ENCODE assay signal across 19 cellular contexts in the genomic region with DNA sequence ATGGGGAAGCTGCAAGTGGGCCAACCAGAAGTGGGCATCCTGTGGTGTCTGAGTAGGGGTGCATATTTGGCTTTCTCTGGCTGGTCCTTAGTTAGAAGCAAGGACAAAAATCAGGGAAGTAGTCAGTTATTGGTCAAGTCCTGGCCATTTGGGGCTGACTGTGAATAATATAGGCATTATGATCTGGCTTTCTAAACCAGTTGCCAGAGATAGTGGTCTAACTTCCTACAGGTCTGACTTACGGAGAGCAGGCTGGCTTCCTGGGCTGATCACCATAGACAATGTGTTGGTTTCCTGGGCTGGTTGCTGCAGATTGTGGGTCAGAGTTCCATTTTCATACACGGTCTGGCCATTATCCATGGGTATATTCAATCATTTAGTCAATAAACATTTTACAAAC. TPM values are rescaled to one million over a fixed set of nuclear protein-coding genes. Genes with fewer than 3 reads are reported as not detected.
DNase-seq lines count a peak whose midpoint lies in the region; ATAC-seq and TF ChIP-seq lines count a peak whose summit lies in the region.
"Had no signal": no experiment of that assay in that cellular context is flagged by ENCODE, and none has a peak within 500 bp of the region (broad histone marks: within the 10 kb centered on the region; RNA-seq: fewer than 3 reads in every experiment).

No MANE protein-coding gene starts in this region.

- TF ChIP-seq CTCF in MCF 10A (IDR thresholded peaks at IDR 0.05; ENCODE audit: unreplicated experiment) = no peak
- TF ChIP-seq CTCF in breast epithelium (IDR thresholded peaks at IDR 0.05) = no peak
- TF ChIP-seq CTCF in brain (conservative IDR thresholded peaks at IDR 0.05) = no peak
- no peak for TF ChIP-seq CTCF in nephron (IDR thresholded peaks at IDR 0.05; ENCODE audit: unreplicated experiment in 3 of 3)
- no peak for TF ChIP-seq CTCF in type B pancreatic cell (conservative IDR thresholded peaks at IDR 0.05)

- CTCF ChIA-PET in MCF 10A (lab: Yijun Ruan, JAX) = interaction anchor here (0.7 kb wide), 1 partner anchor 808 kb away, joined by 3 read pairs; no protein-coding TSS in a partner anchor

- POLR2A ChIA-PET in MCF 10A (lab: Yijun Ruan, JAX) = interaction anchor here (2.0 kb wide), 1 partner anchor 16 kb away, joined by 11 read pairs; the partner anchor contains the start of gene ENC1

- no peaks in the 10 kb centered on the region for H3K9me3 ChIP-seq in breast epithelium

- no peak for TF ChIP-seq POLR2A in breast epithelium (IDR thresholded peaks at IDR 0.05)

- H3K27ac Mint-ChIP-seq in MCF 10A (ENCODE audit: low read depth, unreplicated experiment) = peak overlapping the region; percentile 57
- H3K27ac Mint-ChIP-seq in brain = peak overlapping the region; percentile 70 to 94 (median 81)
- peak overlapping the region in 2 of 3 experiments; percentile 43 to 76 for H3K27ac Mint-ChIP-seq in nephron
- H3K27ac Mint-ChIP-seq in type B pancreatic cell = peak overlapping the region; percentile 82
- H3K27ac Mint-ChIP-seq: HFFc6 had no signal

- H3K36me3 Mint-ChIP-seq in MCF 10A (ENCODE audit: insufficient read depth, unreplicated experiment) (no peaks in the 10 kb centered on the region), brain (peaks cover 11% of the 10 kb centered on the region), nephron (ENCODE audit: low read depth) (peaks cover 21% of the 10 kb centered on the region), type B pancreatic cell (peaks cover 20% of the 10 kb centered on the region)

- H3K4me1 ChIP-seq in breast epithelium = no peaks in the 10 kb centered on the region

- BruUV-seq in MCF 10A (replicated peaks; lab: Mats Ljungman, UMichigan) = no TSS peak

- DNase-seq in MCF 10A (ENCODE audit: unreplicated experiment) (no peak), breast epithelium (ENCODE audit: low spot score in 2 of 2) (no peak), type B pancreatic cell (ENCODE audit: extremely low spot score, unreplicated experiment) (no peak), SHP77 treated with DMSO at 0.1 percent for 48 hours (lab: John Stamatoyannopoulos, UW) (no peak), epidermal melanocyte (ENCODE audit: insufficient read length, low spot score) (no peak)
- DNase-seq: AML-193, DMS79 treated with DMSO at 0.1 percent for 48 hours, HFFc6, IMR-90, NCI-H1092, NCI-H146, NCI-H2029 treated with DMSO at 0.1 percent for 48 hours, NCI-H510A treated with DMSO at 0.1 percent for 48 hours, RPMI8226 had no signal

- ATAC-seq in GM19023 (IDR thresholded peaks at IDR 0.05; ENCODE audit: unreplicated experiment) = no peak

- no peak overlapping the region for H3K4me3 ChIP-seq in breast epithelium

- no peak overlapping the region for H3K4me3 Mint-ChIP-seq in MCF 10A (ENCODE audit: unreplicated experiment)
- peak overlapping the region in 3 of 5 experiments; percentile 1 to 58 (median 16) for H3K4me3 Mint-ChIP-seq in brain
- H3K4me3 Mint-ChIP-seq in nephron = no peak overlapping the region
- no peak overlapping the region for H3K4me3 Mint-ChIP-seq in type B pancreatic cell
- H3K4me3 Mint-ChIP-seq: HFFc6 had no signal

- H3K9me3 Mint-ChIP-seq in MCF 10A (ENCODE audit: unreplicated experiment) (no peaks in the 10 kb centered on the region), brain (peaks cover 0 to 9% (median 2%) of the 10 kb centered on the region in 5 experiments), nephron (no peaks in the 10 kb centered on the region), type B pancreatic cell (peaks cover 10% of the 10 kb centered on the region)
- H3K9me3 Mint-ChIP-seq: HFFc6 had no signal

- intact Hi-C loops in MCF 10A (cut with micrococcal nuclease) = no loop called here
- intact Hi-C loops in breast epithelium (cut with DNase I; ENCODE audit: low total_unique reads) = no loop called here

- peaks cover 19% of the 10 kb centered on the region for H3K4me1 Mint-ChIP-seq in MCF 10A (ENCODE audit: insufficient read depth, unreplicated experiment)
- H3K4me1 Mint-ChIP-seq in brain = peaks cover 81% of the 10 kb centered on the region
- H3K4me1 Mint-ChIP-seq in nephron = peaks cover 69% of the 10 kb centered on the region
- H3K4me1 Mint-ChIP-seq in type B pancreatic cell (ENCODE audit: unreplicated experiment) = peaks cover 58% of the 10 kb centered on the region

- no peaks in the 10 kb centered on the region for H3K27me3 ChIP-seq in breast epithelium

- no peaks in the 10 kb centered on the region for H3K36me3 ChIP-seq in breast epithelium

- H3K27ac ChIP-seq in breast epithelium = no peak overlapping the region
- H3K27ac ChIP-seq: 22Rv1, C4-2B had no signal

- no peaks in the 10 kb centered on the region for H3K27me3 Mint-ChIP-seq in MCF 10A (ENCODE audit: insufficient read depth, unreplicated experiment)
- H3K27me3 Mint-ChIP-seq in brain = no peaks in the 10 kb centered on the region
- H3K27me3 Mint-ChIP-seq in nephron (ENCODE audit: low read depth) = peaks cover 14% of the 10 kb centered on the region
- no peaks in the 10 kb centered on the region for H3K27me3 Mint-ChIP-seq in type B pancreatic cell

RNA-seq across cellular contexts. Expression of gene ENC1, which starts 16.5 kb away (rescaled TPM):
- total RNA-seq in MCF 10A (2022) (10.7 and 12.9 TPM in 2 replicates), breast epithelium (10 to 100 TPM in 2 of 3 donors, 1 to 10 TPM in 1; 8.3 to 16.7 (median 13.8) TPM), type B pancreatic cell (ENCODE audit: low replicate concordance) (83.2 and 96.8 TPM in 2 replicates)
- polyA plus RNA-seq in brain (ENCODE audit: insufficient read depth, low read depth, low replicate concordance) = 156 TPM

Comparison
In these comparisons a context has a peak if more than half of its experiments do, and no peak if none do; other contexts are left out.
1. H3K4me3 Mint-ChIP-seq: peak in brain (3 of 5); none in MCF 10A (single experiment), nephron (0 of 3) and type B pancreatic cell (single experiment).
2. Peak in every context shown above with its lines, with median percentiles within 50 percentile points of each other: H3K27ac Mint-ChIP-seq.